In genomic region chr17:31565652-31566051, GRCh38 we compare ENCODE assay signal across 1 cellular context.
TF ChIP-seq lines count a peak whose summit lies in the region.

No MANE protein-coding gene starts in this region.

TF ChIP-seq in HEK293, 187 proteins besides CTCF, POLR2A, EP300 and RAD21 (continued from another document):
- TF ChIP-seq ZNF280D (tag by site-specific recombination; IDR thresholded peaks at IDR 0.05), result no peak
- TF ChIP-seq ZNF302 (tag by site-specific recombination; IDR thresholded peaks at IDR 0.05; ENCODE audit: low read depth), result no peak
TF ChIP-seq in HEK293: peak in this region for 1.
